23 cellular contexts compared by ENCODE assay signal in the genomic region with DNA sequence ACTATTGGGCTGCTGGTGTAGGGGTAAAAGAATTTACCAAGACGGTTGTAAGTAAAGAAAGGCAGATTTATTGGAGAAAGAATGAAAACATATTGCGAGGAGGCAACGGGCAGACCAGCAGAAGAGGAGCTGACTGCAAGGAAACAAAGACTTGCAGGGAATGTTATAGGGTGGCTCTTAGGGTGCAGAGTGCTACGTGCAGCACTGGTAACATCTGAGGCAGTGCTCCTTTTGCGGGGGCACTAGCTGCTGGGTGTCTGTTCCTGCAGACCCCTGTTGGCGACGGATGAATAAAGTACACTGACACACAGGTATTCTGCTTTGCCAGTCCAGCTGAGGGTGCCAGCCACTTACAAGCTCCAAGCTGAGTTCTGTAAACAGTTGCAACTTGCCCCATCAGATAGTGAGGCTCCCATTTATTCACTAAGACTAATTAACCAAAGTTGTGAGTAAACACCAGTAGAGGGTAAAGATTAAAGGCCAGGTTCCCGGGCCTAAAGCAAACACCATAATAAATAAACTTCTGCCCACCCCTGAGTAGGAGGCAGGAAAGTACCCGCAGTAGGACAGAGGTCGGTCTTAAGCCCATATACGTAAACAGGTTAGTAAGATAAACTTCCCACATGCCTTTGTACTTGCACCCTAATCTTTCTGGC.
"Had no signal": no experiment of that assay in that cellular context is flagged by ENCODE, and none has a peak within 500 bp of the region (broad histone marks: within the 10 kb centered on the region; RNA-seq: fewer than 3 reads in every experiment).

No MANE protein-coding gene starts in this region.

- H3K4me1 Mint-ChIP-seq: activated CD4-positive, alpha-beta T cell treated with anti-CD3 and anti-CD28 coated beads, Interleukin-2, amount 10 ng/mL, durations not matched to agents 7 days and 5 days; activated naive CD8-positive, alpha-beta T cell treated with anti-CD3 and anti-CD28 coated beads, Interleukin-2, amount 50 U/mL, for 24 hours; stimulated activated naive CD8-positive, alpha-beta T cell treated with anti-CD3 and anti-CD28 coated beads, Interleukin-15, amount 100 ng/mL, for 72 hours had no signal

- H3K4me3 Mint-ChIP-seq: activated CD4-positive, alpha-beta T cell treated with anti-CD3 and anti-CD28 coated beads, Interleukin-2, amount 10 ng/mL, durations not matched to agents 7 days and 5 days; activated CD8-positive, alpha-beta T cell treated with anti-CD3 and anti-CD28 coated beads, Interleukin-2, amount 10 ng/mL, durations not matched to agents 7 days and 5 days; activated naive CD8-positive, alpha-beta T cell treated with anti-CD3 and anti-CD28 coated beads, Interleukin-2, amount 50 U/mL, for 24 hours; activated T-helper 1 cell treated with anti-CD3 and anti-CD28 coated beads, Interleukin-12 subunit alpha, Interleukin-12 subunit beta, Interleukin-2, Interleukin-4 antibody, amounts not matched to agents 30 ng/mL and 10 ng/mL and 1 ng/mL, durations not matched to agents 14 hours and 24 hours and 36 hours; natural killer cell treated with Interleukin-12 subunit alpha and Interleukin-12 subunit beta and Interleukin-15 and Interleukin-18, amount 100 ng/mL, for 72 hours; stimulated activated naive CD8-positive, alpha-beta T cell treated with anti-CD3 and anti-CD28 coated beads, Interleukin-15, amount 100 ng/mL, for 72 hours had no signal

- H3K27ac ChIP-seq: body of pancreas, cardiac muscle cell, heart right ventricle, prostate gland, suprapubic skin, tibial nerve, VCaP had no signal

- H3K9me3 Mint-ChIP-seq: activated naive CD8-positive, alpha-beta T cell treated with anti-CD3 and anti-CD28 coated beads, Interleukin-2, amount 50 U/mL, for 24 hours; activated T-helper 1 cell treated with anti-CD3 and anti-CD28 coated beads, Interleukin-12 subunit alpha, Interleukin-12 subunit beta, Interleukin-2, Interleukin-4 antibody, amounts not matched to agents 30 ng/mL and 10 ng/mL and 1 ng/mL, durations not matched to agents 14 hours and 24 hours and 36 hours; natural killer cell treated with Interleukin-12 subunit alpha and Interleukin-12 subunit beta and Interleukin-15 and Interleukin-18, amount 100 ng/mL, for 72 hours; stimulated activated naive CD8-positive, alpha-beta T cell treated with anti-CD3 and anti-CD28 coated beads, Interleukin-15, amount 100 ng/mL, for 72 hours had no signal

- H3K9me3 ChIP-seq: body of pancreas, prostate gland, suprapubic skin had no signal

- DNase-seq: activated CD4-positive, alpha-beta T cell treated with anti-CD3 and anti-CD28 coated beads, Interleukin-2, amount 10 ng/mL, durations not matched to agents 7 days and 5 days; activated CD4-positive, CD25-positive, alpha-beta regulatory T cell treated with anti-CD3 and anti-CD28 coated beads, Interleukin-2, amount 50 U/mL, for 72 hours; activated CD8-positive, alpha-beta T cell treated with anti-CD3 and anti-CD28 coated beads, Interleukin-2, amount 10 ng/mL, durations not matched to agents 7 days and 5 days; activated gamma-delta T cell; activated naive CD4-positive, alpha-beta T cell treated with anti-CD3 and anti-CD28 coated beads, Interleukin-2, amount 50 U/mL, for 16 hours; activated naive CD8-positive, alpha-beta T cell treated with anti-CD3 and anti-CD28 coated beads, Interleukin-2, amount 50 U/mL, for 24 hours; body of pancreas; effector CD4-positive, alpha-beta T cell; erythroblast; foreskin fibroblast; heart right ventricle; left ventricle myocardium superior; midbrain; stimulated activated CD4-positive, alpha-beta T cell treated with anti-CD3 and anti-CD28 coated beads, Interleukin-12 subunit alpha, Interleukin-12 subunit beta, amount 100 ng/mL, for 4 hours; stimulated activated naive CD8-positive, alpha-beta T cell treated with anti-CD3 and anti-CD28 coated beads, Interleukin-15, amount 100 ng/mL, for 72 hours; T-helper 2 cell had no signal

- H3K27me3 ChIP-seq: body of pancreas, cardiac muscle cell, suprapubic skin, tibial nerve had no signal

- H3K36me3 Mint-ChIP-seq: natural killer cell treated with Interleukin-12 subunit alpha and Interleukin-12 subunit beta and Interleukin-15 and Interleukin-18, amount 100 ng/mL, for 72 hours had no signal

- H3K4me3 ChIP-seq: body of pancreas, cardiac muscle cell, heart right ventricle, prostate gland, suprapubic skin, tibial nerve had no signal

- H3K36me3 ChIP-seq: cardiac muscle cell, heart right ventricle, prostate gland, suprapubic skin, tibial nerve had no signal

- H3K27me3 Mint-ChIP-seq: activated naive CD8-positive, alpha-beta T cell treated with anti-CD3 and anti-CD28 coated beads, Interleukin-2, amount 50 U/mL, for 24 hours had no signal

- H3K27ac Mint-ChIP-seq: activated CD4-positive, alpha-beta T cell treated with anti-CD3 and anti-CD28 coated beads, Interleukin-2, amount 10 ng/mL, durations not matched to agents 7 days and 5 days; activated CD8-positive, alpha-beta T cell treated with anti-CD3 and anti-CD28 coated beads, Interleukin-2, amount 10 ng/mL, durations not matched to agents 7 days and 5 days; activated naive CD8-positive, alpha-beta T cell treated with anti-CD3 and anti-CD28 coated beads, Interleukin-2, amount 50 U/mL, for 24 hours; activated T-helper 1 cell treated with anti-CD3 and anti-CD28 coated beads, Interleukin-12 subunit alpha, Interleukin-12 subunit beta, Interleukin-2, Interleukin-4 antibody, amounts not matched to agents 30 ng/mL and 10 ng/mL and 1 ng/mL, durations not matched to agents 14 hours and 24 hours and 36 hours; natural killer cell treated with Interleukin-12 subunit alpha and Interleukin-12 subunit beta and Interleukin-15 and Interleukin-18, amount 100 ng/mL, for 72 hours; stimulated activated naive CD8-positive, alpha-beta T cell treated with anti-CD3 and anti-CD28 coated beads, Interleukin-15, amount 100 ng/mL, for 72 hours had no signal

- H3K4me1 ChIP-seq: heart right ventricle, prostate gland, suprapubic skin, tibial nerve had no signal
